8 cellular contexts compared by ENCODE assay signal in the genomic region with DNA sequence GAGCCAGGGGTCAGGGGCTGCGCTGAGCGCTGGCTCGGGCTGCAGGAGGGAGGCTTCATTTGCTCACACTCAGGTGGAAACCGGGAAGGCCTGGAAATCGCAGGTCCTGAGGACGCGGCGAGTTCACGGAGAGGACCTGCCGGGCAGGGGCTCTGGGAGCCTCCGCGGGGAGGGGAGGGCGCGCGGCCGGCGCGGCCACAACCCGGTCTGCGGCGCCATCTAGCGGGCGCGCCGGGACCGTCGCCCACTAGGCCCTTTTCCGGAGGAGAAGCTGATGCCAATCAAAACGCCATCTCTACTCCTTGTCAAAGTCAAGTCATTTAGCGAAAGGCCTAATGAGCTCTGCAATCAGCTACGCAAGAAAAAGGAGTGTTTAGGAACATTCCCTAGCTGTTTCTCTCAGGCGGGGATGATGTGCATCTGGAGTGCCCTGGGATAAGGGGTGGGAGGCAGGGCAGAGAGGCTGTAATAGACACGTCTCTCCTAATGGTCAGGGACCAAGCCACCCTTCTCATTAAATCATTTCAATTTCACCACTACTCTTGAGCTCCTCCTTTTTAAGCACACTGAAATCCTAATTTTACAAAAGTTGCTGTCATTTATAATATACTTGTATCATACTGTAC.
DNase-seq lines count a peak whose midpoint lies in the region; TF ChIP-seq lines count a peak whose summit lies in the region.

No MANE protein-coding gene starts in this region.

- peaks cover 6% of the 10 kb centered on the region for H3K27me3 Mint-ChIP-seq in activated CD4-positive, alpha-beta T cell treated with anti-CD3 and anti-CD28 coated beads, Interleukin-2, amount 10 ng/mL, durations not matched to agents 24 days and 14 days

- H3K4me2 ChIP-seq in GM23248 (ENCODE audit: unreplicated experiment) = peak overlapping the region; percentile 92

- H3K9ac ChIP-seq in GM23248 = no peak overlapping the region

- H3F3A ChIP-seq in GM23248 (ENCODE audit: insufficient read depth) = no peaks in the 10 kb centered on the region

- H3K27ac Mint-ChIP-seq in activated CD4-positive, alpha-beta T cell treated with anti-CD3 and anti-CD28 coated beads, Interleukin-2, amount 10 ng/mL, durations not matched to agents 24 days and 14 days = no peak overlapping the region

- H3K36me3 ChIP-seq in GM23248 (ENCODE audit: low read depth) (no peaks in the 10 kb centered on the region), transverse colon (no peaks in the 10 kb centered on the region)

- H3K79me2 ChIP-seq in GM23248 (ENCODE audit: insufficient read depth) = no peaks in the 10 kb centered on the region

- DNase-seq in ELF-1 (ENCODE audit: low read depth, low spot score) (peak; percentile 82), GM23248 (peak; percentile 57), NB4 (ENCODE audit: low read depth) (peak; percentile 62), epithelial cell of proximal tubule (ENCODE audit: low read depth) (no peak), myocyte (ENCODE audit: low read depth) (peak; percentile 58), transverse colon (peak; percentile 21), MV-4-11 (lab: John Stamatoyannopoulos, UW) (no peak)
- peak; percentile 84 for DNase-seq in activated CD4-positive, alpha-beta T cell treated with anti-CD3 and anti-CD28 coated beads, Interleukin-2, amount 10 ng/mL, durations not matched to agents 24 days and 14 days

- peak overlapping the region; percentile 76 for H2AFZ ChIP-seq in GM23248

- WGBS in GM23248 (ENCODE audit: low coverage in 1 of 2, low lambda C conversion rate in 2 of 2, missing lambda C conversion rate in 2 of 2), 2 experiments = 5 to 6% methylated on average over 31 to 32 of the region's 33 CpGs
- 7 to 10% methylated on average over 2 to 25 of the region's 33 CpGs for WGBS in transverse colon (ENCODE audit: low coverage in 1 of 2), 2 donors

- peak; percentile 92 for TF ChIP-seq CTCF in NB4 (IDR thresholded peaks at IDR 0.05; ENCODE audit: low read depth, low read length)
- peak; percentile 89 for TF ChIP-seq CTCF in epithelial cell of proximal tubule (conservative IDR thresholded peaks at IDR 0.05; ENCODE audit: low read depth, low read length)
- TF ChIP-seq CTCF in transverse colon (IDR thresholded peaks at IDR 0.05) = peak; percentile 39 to 80 (median 68)

- H3K27me3 ChIP-seq in GM23248 (replicated peaks; ENCODE audit: insufficient read depth) (no peaks in the 10 kb centered on the region), transverse colon (peaks cover 4% of the 10 kb centered on the region)

- TF ChIP-seq EP300 in transverse colon (IDR thresholded peaks at IDR 0.05; ENCODE audit: low read depth) = no peak

- TF ChIP-seq POLR2A in NB4 (IDR thresholded peaks at IDR 0.05; ENCODE audit: extremely low read depth, insufficient read length) = no peak
- no peak for TF ChIP-seq POLR2A in transverse colon (IDR thresholded peaks at IDR 0.05)

- no peaks in the 10 kb centered on the region for H3K4me1 Mint-ChIP-seq in activated CD4-positive, alpha-beta T cell treated with anti-CD3 and anti-CD28 coated beads, Interleukin-2, amount 10 ng/mL, durations not matched to agents 24 days and 14 days

- H3K9me2 ChIP-seq in GM23248 (ENCODE audit: insufficient read depth) = no peaks in the 10 kb centered on the region

- no peaks in the 10 kb centered on the region for H3K36me3 Mint-ChIP-seq in activated CD4-positive, alpha-beta T cell treated with anti-CD3 and anti-CD28 coated beads, Interleukin-2, amount 10 ng/mL, durations not matched to agents 24 days and 14 days (ENCODE audit: low read depth)

- H3K27ac ChIP-seq in GM23248 (no peak overlapping the region), transverse colon (no peak overlapping the region)

- H3K9me3 ChIP-seq in GM23248 (ENCODE audit: low read depth) (no peaks in the 10 kb centered on the region), transverse colon (no peaks in the 10 kb centered on the region)

- H4K20me1 ChIP-seq in GM23248 (ENCODE audit: insufficient read depth) = no peaks in the 10 kb centered on the region

- H3K4me1 ChIP-seq in GM23248 (ENCODE audit: insufficient read depth) = peaks cover 5% of the 10 kb centered on the region; the same call in 1 of the 2 replicates
- peaks cover 0 to 6% (median 5%) of the 10 kb centered on the region in 4 donors for H3K4me1 ChIP-seq in transverse colon

- no peak overlapping the region for H3K4me3 Mint-ChIP-seq in activated CD4-positive, alpha-beta T cell treated with anti-CD3 and anti-CD28 coated beads, Interleukin-2, amount 10 ng/mL, durations not matched to agents 24 days and 14 days

- H3K4me3 ChIP-seq in GM23248 = peak overlapping the region; percentile 71
- no peak overlapping the region for H3K4me3 ChIP-seq in NB4 (ENCODE audit: low read depth, low read length)
- peak overlapping the region; percentile 42 for H3K4me3 ChIP-seq in epithelial cell of proximal tubule (ENCODE audit: low read depth, low read length)
- H3K4me3 ChIP-seq in transverse colon = no peak overlapping the region

- in situ Hi-C loops in GM23248 (cut with MboI) (loop anchor here (25.0 kb wide), 1 partner anchor 531 kb away; no protein-coding TSS in a partner anchor), transverse colon (cut with MboI; ENCODE audit: low pct_ligation_motif_present in 1 of 4, low pct_unique_long_range_greater_than_20kb in 1 of 4, low sequenced_read_pairs in 3 of 4) (loop anchor here in 1 of 4 donors (25.0 kb wide), 1 partner anchor 269 kb away; no protein-coding TSS in a partner anchor)

- intact Hi-C loops in activated CD4-positive, alpha-beta T cell treated with anti-CD3 and anti-CD28 coated beads, Interleukin-2, amount 10 ng/mL, durations not matched to agents 24 days and 14 days (cut with micrococcal nuclease) = loop anchor here (1.0 to 5.0 kb wide), 3 partner anchors 273 to 1314 kb away; no protein-coding TSS in a partner anchor
- intact Hi-C loops in transverse colon (cut with DNase I; ENCODE audit: low total_unique reads) = no loop called here

- no peaks in the 10 kb centered on the region for H3K9me3 Mint-ChIP-seq in activated CD4-positive, alpha-beta T cell treated with anti-CD3 and anti-CD28 coated beads, Interleukin-2, amount 10 ng/mL, durations not matched to agents 24 days and 14 days

Comparison
In these comparisons a context has a peak if more than half of its experiments do, and no peak if none do; other contexts are left out.
1. DNase-seq: peak in ELF-1 (single experiment), GM23248 (single experiment), NB4 (single experiment), activated CD4-positive, alpha-beta T cell treated with anti-CD3 and anti-CD28 coated beads, Interleukin-2, amount 10 ng/mL, durations not matched to agents 24 days and 14 days (single experiment), myocyte (single experiment) and transverse colon (single experiment); none in epithelial cell of proximal tubule (single experiment) and MV-4-11 (single experiment).
2. H3K4me3 ChIP-seq: peak in GM23248 (single experiment) and epithelial cell of proximal tubule (single experiment); none in NB4 (single experiment) and transverse colon (0 of 4).
3. Peak in every context shown above with its lines, with median percentiles within 50 percentile points of each other: CTCF ChIP-seq.